30 cellular contexts compared by ENCODE assay signal in the genomic region with DNA sequence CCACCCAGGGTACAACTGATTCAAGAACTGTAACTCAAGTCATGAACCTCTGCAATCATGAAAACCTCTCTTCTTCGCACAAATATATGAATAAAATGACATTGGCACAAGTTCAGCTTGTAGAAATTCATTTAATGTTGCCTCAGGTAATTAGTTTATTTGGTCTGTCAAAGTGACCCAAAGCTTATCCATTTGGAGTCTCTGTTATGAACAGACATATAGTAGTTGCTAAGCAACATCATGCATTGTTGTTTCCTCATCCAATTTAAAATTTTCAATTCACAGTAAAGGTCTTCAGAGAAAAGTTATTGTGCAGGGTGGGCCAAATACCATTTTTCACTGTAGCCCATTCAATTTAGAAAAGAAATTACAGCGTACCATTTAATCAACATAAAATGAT.
A peak's percentile ranks its signal among the peaks of the same experiment; 100 is the strongest.
DNase-seq lines count a peak whose midpoint lies in the region; ATAC-seq and TF ChIP-seq lines count a peak whose summit lies in the region.
"Had no signal": no experiment of that assay in that cellular context is flagged by ENCODE, and none has a peak within 500 bp of the region (broad histone marks: within the 10 kb centered on the region; RNA-seq: fewer than 3 reads in every experiment).

No MANE protein-coding gene starts in this region.

- H3K36me3 Mint-ChIP-seq in chondrocyte (ENCODE audit: low read depth) (peaks cover 19% of the 10 kb centered on the region), GM23338 (ENCODE audit: low read depth) (0 out of 3 replicates have a peak, but pooled peaks cover 6% of the 10 kb centered on the region)
- H3K36me3 Mint-ChIP-seq: immature natural killer cell had no signal

- 94 to 96% methylated on average over 2 of the region's 2 CpGs for WGBS in GM23248 (ENCODE audit: low coverage in 1 of 2, low lambda C conversion rate in 2 of 2, missing lambda C conversion rate in 2 of 2), 2 experiments
- 100% methylated on average over 1 of the region's 2 CpGs for WGBS in mesodermal cell (ENCODE audit: insufficient coverage in 2 of 2), 2 experiments
- WGBS in heart left ventricle, 4 donors, result 72 to 87% (median 83%) methylated on average over 2 of the region's 2 CpGs

- H3K9ac ChIP-seq in GM23248, result peak overlapping the region; percentile 34
- H3K9ac ChIP-seq in PC-3 (ENCODE audit: low read length), result peak overlapping the region; percentile 72
- H3K9ac ChIP-seq: BLaER1, parathyroid adenoma had no signal

- H3K79me2 ChIP-seq in GM23248 (ENCODE audit: insufficient read depth) (no peaks in the 10 kb centered on the region), PC-3 (ENCODE audit: low read length) (no peaks in the 10 kb centered on the region), GM23338 (replicated peaks; ENCODE audit: insufficient read depth) (no peaks in the 10 kb centered on the region)
- H3K79me2 ChIP-seq: parathyroid adenoma had no signal

- intact Hi-C loops in PC-3 (cut with micrococcal nuclease) (no loop called here), heart left ventricle (cut with DNase I) (no loop called here)

- H3K36me3 ChIP-seq in GM23248 (ENCODE audit: low read depth) (no peaks in the 10 kb centered on the region), PC-3 (ENCODE audit: low read depth, low read length) (no peaks in the 10 kb centered on the region), mesodermal cell (ENCODE audit: control insufficient read depth, insufficient read depth, low read length) (no peaks in the 10 kb centered on the region), GM23338 (ENCODE audit: insufficient read depth) (no peaks in the 10 kb centered on the region), heart left ventricle (no peaks in the 10 kb centered on the region)
- H3K36me3 ChIP-seq: BLaER1, left lung, Peyer's patch, suprapubic skin, upper lobe of left lung had no signal

- peak overlapping the region; percentile 93 for H3K27ac Mint-ChIP-seq in chondrocyte (ENCODE audit: unreplicated experiment)
- no peak overlapping the region for H3K27ac Mint-ChIP-seq in GM23338
- H3K27ac Mint-ChIP-seq: activated B cell treated with CpG ODN at 0.5 μM for 24 hours, immature natural killer cell had no signal

- H2AFZ ChIP-seq in GM23248, result no peak overlapping the region
- no peak overlapping the region for H2AFZ ChIP-seq in PC-3 (ENCODE audit: low read length)
- no peak overlapping the region for H2AFZ ChIP-seq in GM23338
- H2AFZ ChIP-seq: parathyroid adenoma had no signal

- H3K27me3 ChIP-seq in GM23248 (replicated peaks; ENCODE audit: insufficient read depth), result no peaks in the 10 kb centered on the region
- H3K27me3 ChIP-seq in PC-3 (ENCODE audit: low read length), result no peaks in the 10 kb centered on the region
- H3K27me3 ChIP-seq in GM23338 (ENCODE audit: insufficient read depth), result no peaks in the 10 kb centered on the region
- no peaks in the 10 kb centered on the region for H3K27me3 ChIP-seq in heart left ventricle
- H3K27me3 ChIP-seq: BLaER1, left lung, Peyer's patch, suprapubic skin, upper lobe of left lung had no signal

- H3K9me3 Mint-ChIP-seq in chondrocyte (ENCODE audit: low read depth) (peaks cover 36% of the 10 kb centered on the region), GM23338 (peaks cover 9% of the 10 kb centered on the region; the same call in 2 of the 3 replicates)

- in situ Hi-C loops in GM23248 (cut with MboI), result no loop called here

- DNase-seq in GM23248 (peak; percentile 14), PC-3 (peak; percentile 61), chondrocyte (ENCODE audit: low spot score) (no peak), ecto neural progenitor cell (ENCODE audit: low spot score) (no peak), GM23338 (ENCODE audit: low spot score) (no peak), heart left ventricle (no peak)
- DNase-seq: activated B cell treated with CpG ODN at 0.5 μM for 24 hours; activated CD4-positive, alpha-beta T cell treated with anti-CD3 and anti-CD28 coated beads, Interleukin-2, amount 50 U/mL, for 48 hours; activated T-cell treated with anti-CD3 and anti-CD28 coated beads, Interleukin-2, amount 50 U/mL, for 48 hours; cerebellar nuclear complex; DMS153; GOT3; hypothalamus; immature natural killer cell; left lung; NCI-H1105; NCI-H187 treated with DMSO at 0.1 percent for 48 hours; NCI-H526; Peyer's patch; right cardiac atrium; SIG-M5; stimulated activated CD4-positive, alpha-beta T cell treated with anti-CD3 and anti-CD28 coated beads, Interleukin-1b, Interleukin-23, amount 100 ng/mL, for 48 hours; stimulated activated naive CD4-positive, alpha-beta T cell treated with Interleukin-2 at 50 U/mL for 16 hours; upper lobe of left lung had no signal

- peak overlapping the region; percentile 63 for H3K27ac ChIP-seq in GM23248
- peak overlapping the region; percentile 91 for H3K27ac ChIP-seq in PC-3 (ENCODE audit: low read length)
- H3K27ac ChIP-seq in mesodermal cell (ENCODE audit: low read depth, low read length, severe bottlenecking), result peak overlapping the region; percentile 93
- H3K27ac ChIP-seq in GM23338 (ENCODE audit: low read depth), result no peak overlapping the region
- no peak overlapping the region for H3K27ac ChIP-seq in heart left ventricle
- H3K27ac ChIP-seq: BLaER1, left lung, parathyroid adenoma, Peyer's patch, suprapubic skin, upper lobe of left lung had no signal

- ATAC-seq in PC-3, result 0 out of 2 replicates have a peak, but pooled peaks have one; percentile 20
- ATAC-seq in GM23338, result no peak
- no peak for ATAC-seq in GM18873 (IDR thresholded peaks at IDR 0.05; ENCODE audit: low FRiP score, unreplicated experiment)
- no peak for ATAC-seq in heart left ventricle

- TF ChIP-seq POLR2A in heart left ventricle (IDR thresholded peaks at IDR 0.05), result no peak

- H3K4me1 ChIP-seq in GM23248 (ENCODE audit: insufficient read depth) (peaks cover 15% of the 10 kb centered on the region), PC-3 (ENCODE audit: insufficient read depth, low read length) (peaks cover 29% of the 10 kb centered on the region), mesodermal cell (ENCODE audit: control insufficient read depth, insufficient read depth, low read length, poor library complexity, severe bottlenecking) (peaks cover 6% of the 10 kb centered on the region), GM23338 (ENCODE audit: insufficient read depth) (no peaks in the 10 kb centered on the region), heart left ventricle (no peaks in the 10 kb centered on the region)
- H3K4me1 ChIP-seq: BLaER1, left lung, parathyroid adenoma, Peyer's patch, suprapubic skin, upper lobe of left lung had no signal

- TF ChIP-seq CTCF in PC-3 (conservative IDR thresholded peaks at IDR 0.05; ENCODE audit: low read depth, low read length), result no peak
- TF ChIP-seq CTCF in chondrocyte (IDR thresholded peaks at IDR 0.05), result no peak
- TF ChIP-seq CTCF in GM23338 (conservative IDR thresholded peaks at IDR 0.05; ENCODE audit: low read depth in 2 of 2), result no peak
- TF ChIP-seq CTCF in heart left ventricle (IDR thresholded peaks at IDR 0.05), result no peak

- H3K9me2 ChIP-seq in GM23248 (ENCODE audit: insufficient read depth), result no peaks in the 10 kb centered on the region
- H3K9me2 ChIP-seq in PC-3 (replicated peaks; ENCODE audit: low read length), result no peaks in the 10 kb centered on the region
- H3K9me2 ChIP-seq in GM23338 (ENCODE audit: insufficient read depth), result no peaks in the 10 kb centered on the region

- peaks cover 41% of the 10 kb centered on the region for H3K4me1 Mint-ChIP-seq in chondrocyte (ENCODE audit: low read depth)
- H3K4me1 Mint-ChIP-seq in GM23338, result no peaks in the 10 kb centered on the region
- H3K4me1 Mint-ChIP-seq: activated B cell treated with CpG ODN at 0.5 μM for 24 hours, immature natural killer cell had no signal

- CTCF ChIA-PET in PC-3 (lab: Charles Lee), result no interaction called here

- H3K9me3 ChIP-seq in GM23248 (ENCODE audit: low read depth) (no peaks in the 10 kb centered on the region), PC-3 (ENCODE audit: low read length) (no peaks in the 10 kb centered on the region), mesodermal cell (ENCODE audit: control insufficient read depth, low read length) (no peaks in the 10 kb centered on the region), heart left ventricle (peaks cover 0 to 20% (median 0%) of the 10 kb centered on the region in 12 donors)
- H3K9me3 ChIP-seq: suprapubic skin, upper lobe of left lung had no signal

- H3K4me2 ChIP-seq in GM23248 (ENCODE audit: unreplicated experiment), result peak overlapping the region; percentile 7
- peak overlapping the region; percentile 35 for H3K4me2 ChIP-seq in PC-3 (ENCODE audit: low read length)
- H3K4me2 ChIP-seq in GM23338, result no peak overlapping the region
- H3K4me2 ChIP-seq: BLaER1 had no signal

- H4K20me1 ChIP-seq in GM23248 (ENCODE audit: insufficient read depth) (no peaks in the 10 kb centered on the region), PC-3 (ENCODE audit: low read length) (no peaks in the 10 kb centered on the region), GM23338 (replicated peaks; ENCODE audit: insufficient read depth) (no peaks in the 10 kb centered on the region)
- H4K20me1 ChIP-seq: BLaER1 had no signal

- H3K27me3 Mint-ChIP-seq in chondrocyte (ENCODE audit: low read depth), result no peaks in the 10 kb centered on the region
- H3K27me3 Mint-ChIP-seq in GM23338 (ENCODE audit: insufficient read depth, low read depth, poor library complexity), result peaks cover 3% of the 10 kb centered on the region
- H3K27me3 Mint-ChIP-seq: activated B cell treated with CpG ODN at 0.5 μM for 24 hours had no signal

- no peak overlapping the region for H3K4me3 Mint-ChIP-seq in chondrocyte (ENCODE audit: unreplicated experiment)
- no peak overlapping the region for H3K4me3 Mint-ChIP-seq in GM23338
- H3K4me3 Mint-ChIP-seq: activated B cell treated with CpG ODN at 0.5 μM for 24 hours, immature natural killer cell, neural crest cell had no signal

- H3F3A ChIP-seq in GM23248 (ENCODE audit: insufficient read depth) (no peaks in the 10 kb centered on the region), PC-3 (ENCODE audit: low read length, unreplicated experiment) (no peaks in the 10 kb centered on the region), GM23338 (replicated peaks; ENCODE audit: low read depth) (no peaks in the 10 kb centered on the region)

- H3K4me3 ChIP-seq in GM23248, result no peak overlapping the region
- no peak overlapping the region for H3K4me3 ChIP-seq in PC-3 (ENCODE audit: low read length)
- H3K4me3 ChIP-seq in mesodermal cell (ENCODE audit: extremely low read depth, insufficient read depth, low read length, poor library complexity, severe bottlenecking), result no peak overlapping the region
- H3K4me3 ChIP-seq in GM23338, result no peak overlapping the region
- no peak overlapping the region for H3K4me3 ChIP-seq in heart left ventricle
- H3K4me3 ChIP-seq: BLaER1, left lung, Peyer's patch, suprapubic skin, upper lobe of left lung had no signal

- BruUV-seq in PC-3 (replicated peaks; lab: Mats Ljungman, UMichigan), result no TSS peak

- POLR2A ChIA-PET in PC-3 (lab: Charles Lee; ENCODE audit: unreplicated experiment), result no interaction called here

TF ChIP-seq in GM23338, 12 proteins besides CTCF, POLR2A, EP300 and RAD21 (continues in another document):
- TF ChIP-seq JUNB (IDR thresholded peaks at IDR 0.05; ENCODE audit: unreplicated experiment) (no peak), NANOG (IDR thresholded peaks at IDR 0.05; ENCODE audit: borderline replicate concordance) (no peak)

Comparison
In these comparisons a context has a peak if more than half of its experiments do, and no peak if none do; other contexts are left out.
1. DNase-seq: peak in GM23248 (single experiment) and PC-3 (single experiment); none in chondrocyte (single experiment), ecto neural progenitor cell (single experiment), GM23338 (single experiment) and heart left ventricle (0 of 5).
2. H3K27ac ChIP-seq: peak in GM23248 (single experiment), PC-3 (single experiment) and mesodermal cell (single experiment); none in GM23338 (single experiment) and heart left ventricle (0 of 12).